Comparison of ENCODE assay signal across 10 cellular contexts in the genomic region with DNA sequence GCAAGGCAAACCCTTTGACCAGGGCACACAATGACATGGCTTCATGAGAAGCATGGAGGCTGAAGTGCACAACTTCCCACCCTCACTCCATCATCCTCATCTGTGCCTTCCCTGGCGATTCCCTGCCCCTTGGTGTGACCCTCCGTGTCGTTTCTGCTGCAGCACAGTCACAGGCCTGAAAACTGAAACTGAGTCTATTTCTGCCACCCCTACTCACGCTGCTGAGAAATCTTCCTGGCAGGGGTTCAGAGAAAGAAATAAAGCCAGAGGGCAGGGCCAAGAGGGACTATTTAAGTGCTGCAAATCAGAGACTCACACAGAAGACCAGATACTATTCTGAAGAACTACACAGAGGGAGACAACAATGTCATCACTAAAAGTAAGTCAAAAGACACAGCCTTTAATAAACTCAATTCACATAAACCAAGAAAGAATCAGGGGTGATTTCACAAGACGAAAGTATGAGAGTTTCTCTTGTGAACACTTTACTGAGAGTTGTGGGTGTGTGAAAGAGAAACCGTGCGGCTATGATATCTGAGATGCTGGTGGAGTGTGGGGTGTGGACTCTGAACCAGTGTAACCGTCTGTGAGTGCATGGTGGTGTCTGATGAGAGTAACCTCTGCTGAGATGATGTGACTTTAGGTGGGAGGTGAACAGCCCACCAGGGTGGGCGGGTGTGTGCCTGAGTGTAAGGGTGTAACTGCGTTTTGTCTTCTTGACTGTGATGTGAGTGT. TPM values are rescaled to one million over a fixed set of nuclear protein-coding genes. Genes with fewer than 3 reads are reported as not detected.
DNase-seq lines count a peak whose midpoint lies in the region; ATAC-seq, FAIRE-seq and TF ChIP-seq lines count a peak whose summit lies in the region.
"Had no signal": no experiment of that assay in that cellular context is flagged by ENCODE, and none has a peak within 500 bp of the region (broad histone marks: within the 10 kb centered on the region; RNA-seq: fewer than 3 reads in every experiment).

No MANE protein-coding gene starts in this region.

- H3K4me1 ChIP-seq in skeletal muscle tissue (ENCODE audit: control insufficient read depth in 3 of 3, insufficient read depth in 3 of 3, low read length in 3 of 3) (peaks cover 13 to 33% (median 25%) of the 10 kb centered on the region in 3 donors), pancreas (peaks cover 0 to 3% (median 0%) of the 10 kb centered on the region in 3 donors)

- CTCF ChIA-PET in activated CD4-positive, alpha-beta memory T cell treated with anti-CD3 and anti-CD28 coated beads for 36 hours (lab: Charles Lee): interaction anchor here (0.6 to 1.4 kb wide), 4 partner anchors 11 to 165 kb away, joined by 3 to 6 read pairs (median 3); no protein-coding TSS in a partner anchor

- no peaks in the 10 kb centered on the region for H3K27me3 Mint-ChIP-seq in activated CD4-positive, alpha-beta memory T cell treated with anti-CD3 and anti-CD28 coated beads for 36 hours

- no peak for TF ChIP-seq CTCF in pancreas (IDR thresholded peaks at IDR 0.05)

- no peaks in the 10 kb centered on the region for H3K27me3 ChIP-seq in skeletal muscle tissue (ENCODE audit: control insufficient read depth in 3 of 3, insufficient read depth in 3 of 3, low read length in 3 of 3)
- no peaks in the 10 kb centered on the region for H3K27me3 ChIP-seq in pancreas

- DNase-seq in activated CD4-positive, alpha-beta memory T cell treated with anti-CD3 and anti-CD28 coated beads for 36 hours: peak; percentile 80
- DNase-seq in inferior parietal cortex (ENCODE audit: extremely low spot score): no peak
- no peak for DNase-seq in pancreas
- DNase-seq in HK-2 (ENCODE audit: unreplicated experiment): no peak

- H3K27ac Mint-ChIP-seq in activated CD4-positive, alpha-beta memory T cell treated with anti-CD3 and anti-CD28 coated beads for 36 hours: peak overlapping the region; percentile 93

- H3K4me1 Mint-ChIP-seq in activated CD4-positive, alpha-beta memory T cell treated with anti-CD3 and anti-CD28 coated beads for 36 hours (ENCODE audit: low read depth): peaks cover 55% of the 10 kb centered on the region

- H3K4me3 Mint-ChIP-seq in activated CD4-positive, alpha-beta memory T cell treated with anti-CD3 and anti-CD28 coated beads for 36 hours: peak overlapping the region; percentile 76

- ATAC-seq in GM18517 (IDR thresholded peaks at IDR 0.05; ENCODE audit: unreplicated experiment) (peak; percentile 77), HG02678 (IDR thresholded peaks at IDR 0.05; ENCODE audit: unreplicated experiment) (peak; percentile 61), pancreas (no peak), GM21360 (IDR thresholded peaks at IDR 0.05; ENCODE audit: unreplicated experiment) (no peak)

- POLR2A ChIA-PET in activated CD4-positive, alpha-beta memory T cell treated with anti-CD3 and anti-CD28 coated beads for 36 hours (lab: Charles Lee): no interaction called here

- H3K9me3 Mint-ChIP-seq in activated CD4-positive, alpha-beta memory T cell treated with anti-CD3 and anti-CD28 coated beads for 36 hours: no peaks in the 10 kb centered on the region

- intact Hi-C loops in activated CD4-positive, alpha-beta memory T cell treated with anti-CD3 and anti-CD28 coated beads for 36 hours (cut with micrococcal nuclease): loop anchor here (1.0 to 10.0 kb wide), 9 partner anchors 13 to 334 kb away; a partner anchor contains a TSS
- intact Hi-C loops in pancreas (cut with DNase I): no loop called here

- H3K9ac ChIP-seq in skeletal muscle tissue (ENCODE audit: low read depth in 1 of 3, low read length in 3 of 3): peak overlapping the region; percentile 67 to 71 (median 68)

- peak overlapping the region; percentile 81 for H3K27ac ChIP-seq in skeletal muscle tissue (ENCODE audit: low read depth, low read length)
- peak overlapping the region in 1 of 4 donors; percentile 86 for H3K27ac ChIP-seq in pancreas

- no peak for FAIRE-seq in pancreas (lab: Jason Lieb, UNC)
- FAIRE-seq: islet of Langerhans had no signal

- WGBS in pancreas, 2 donors: 66 to 68% methylated on average over 10 of the region's 10 CpGs

- H3K36me3 Mint-ChIP-seq in activated CD4-positive, alpha-beta memory T cell treated with anti-CD3 and anti-CD28 coated beads for 36 hours: no peaks in the 10 kb centered on the region

- H3K9me3 ChIP-seq in skeletal muscle tissue (ENCODE audit: control insufficient read depth in 3 of 3, low read length in 3 of 3) (no peaks in the 10 kb centered on the region), pancreas (no peaks in the 10 kb centered on the region)

- H3K36me3 ChIP-seq in skeletal muscle tissue (ENCODE audit: control insufficient read depth in 3 of 3, insufficient read depth in 3 of 3, low read length in 3 of 3) (no peaks in the 10 kb centered on the region), pancreas (no peaks in the 10 kb centered on the region)

- H3K4me3 ChIP-seq in skeletal muscle tissue (ENCODE audit: low read length in 3 of 3): peak overlapping the region; percentile 71 to 80 (median 74)
- no peak overlapping the region for H3K4me3 ChIP-seq in pancreas

RNA-seq across cellular contexts. Expression of a gene that starts 23.5 kb away (rescaled TPM):
- total RNA-seq in activated CD4-positive, alpha-beta memory T cell treated with anti-CD3 and anti-CD28 coated beads for 36 hours: not detected
- total RNA-seq in skeletal muscle tissue (not detected), pancreas (not detected)
- not detected for polyA plus RNA-seq in pancreas
- total RNA-seq: activated CD8-positive, alpha-beta memory T cell treated with anti-CD3 and anti-CD28 coated beads for 36 hours had no signal

RNA-seq across cellular contexts. Expression of a gene that starts 25.1 kb away (rescaled TPM):
- 1 to 10 TPM; 1.6 to 2.5 TPM for total RNA-seq in activated CD4-positive, alpha-beta memory T cell treated with anti-CD3 and anti-CD28 coated beads for 36 hours
- total RNA-seq in skeletal muscle tissue: not detected
- not detected for total RNA-seq in pancreas
- not detected for polyA plus RNA-seq in pancreas
- total RNA-seq: activated CD8-positive, alpha-beta memory T cell treated with anti-CD3 and anti-CD28 coated beads for 36 hours had no signal

RNA-seq across cellular contexts. Expression of a gene that starts 58.6 kb away (rescaled TPM):
- total RNA-seq in activated CD4-positive, alpha-beta memory T cell treated with anti-CD3 and anti-CD28 coated beads for 36 hours: 1 to 10 TPM; 4.0 to 4.7 TPM
- 5.7 TPM for total RNA-seq in skeletal muscle tissue
- total RNA-seq in pancreas: 1 to 10 TPM in 1 of 6 donors, under 1 TPM in 1, not detected in 4; 0.47 to 1.4 TPM
- polyA plus RNA-seq in pancreas: not detected
- total RNA-seq: activated CD8-positive, alpha-beta memory T cell treated with anti-CD3 and anti-CD28 coated beads for 36 hours had no signal

Comparison
In these comparisons a context has a peak if more than half of its experiments do, and no peak if none do; other contexts are left out.
1. ATAC-seq: peak in GM18517 (single experiment) and HG02678 (single experiment); none in pancreas (0 of 4) and GM21360 (single experiment).
2. H3K4me3 ChIP-seq: peak in skeletal muscle tissue (3 of 3); none in pancreas (0 of 4).